Comparison of ENCODE assay signal across 10 cellular contexts in genomic region chr2:25377822-25378421, GRCh38. TPM values are rescaled to one million over a fixed set of nuclear protein-coding genes. Genes with fewer than 3 reads are reported as not detected.
DNase-seq lines count a peak whose midpoint lies in the region; ATAC-seq and TF ChIP-seq lines count a peak whose summit lies in the region.
"Had no signal": no experiment of that assay in that cellular context is flagged by ENCODE, and none has a peak within 500 bp of the region (broad histone marks: within the 10 kb centered on the region; RNA-seq: fewer than 3 reads in every experiment).

No MANE protein-coding gene starts in this region.

- H3K27ac Mint-ChIP-seq in Caco-2 (ENCODE audit: unreplicated experiment): peak overlapping the region; percentile 66
- peak overlapping the region; percentile 64 for H3K27ac Mint-ChIP-seq in osteocyte (ENCODE audit: unreplicated experiment)

- no peak overlapping the region for H2AFZ ChIP-seq in OCI-LY1 (ENCODE audit: low read length)

- intact Hi-C loops in Caco-2 (cut with micrococcal nuclease; ENCODE audit: unreplicated experiment): loop anchor here (1.0 to 10.0 kb wide), 6 partner anchors 16 to 287 kb away; no protein-coding TSS in a partner anchor

- H3K9me3 Mint-ChIP-seq in Caco-2 (ENCODE audit: unreplicated experiment) (no peaks in the 10 kb centered on the region), osteocyte (ENCODE audit: unreplicated experiment) (no peaks in the 10 kb centered on the region)

- TF ChIP-seq CTCF in Caco-2 (IDR thresholded peaks at IDR 0.05; ENCODE audit: insufficient read depth in 1 of 2, low read depth in 1 of 2, low read length in 1 of 2, severe bottlenecking in 1 of 2, unreplicated experiment in 1 of 2) (no peak), OCI-LY1 (IDR thresholded peaks at IDR 0.05; ENCODE audit: low read length) (no peak), osteocyte (IDR thresholded peaks at IDR 0.05) (no peak)

- no peak for ATAC-seq in GM21528 (IDR thresholded peaks at IDR 0.05; ENCODE audit: low FRiP score, unreplicated experiment)

- CTCF ChIA-PET in Caco-2 (lab: Charles Lee): interaction anchor here (2.8 kb wide), 1 partner anchor 16 kb away, joined by 31 read pairs; no protein-coding TSS in a partner anchor

- no peaks in the 10 kb centered on the region for H3K27me3 Mint-ChIP-seq in Caco-2 (ENCODE audit: insufficient read depth, unreplicated experiment)
- H3K27me3 Mint-ChIP-seq in osteocyte (ENCODE audit: unreplicated experiment): no peaks in the 10 kb centered on the region

- H3K27me3 ChIP-seq in Caco-2 (replicated peaks; ENCODE audit: control insufficient read depth, insufficient read depth, low read length) (no peaks in the 10 kb centered on the region), OCI-LY1 (ENCODE audit: insufficient read depth, low read length) (no peaks in the 10 kb centered on the region)

- BruUV-seq in Caco-2 (replicated peaks; lab: Mats Ljungman, UMichigan): no TSS peak

- H3K36me3 Mint-ChIP-seq in Caco-2 (ENCODE audit: insufficient read depth, unreplicated experiment) (peaks cover 10% of the 10 kb centered on the region), osteocyte (ENCODE audit: unreplicated experiment) (no peaks in the 10 kb centered on the region)

- H3F3A ChIP-seq in OCI-LY1 (ENCODE audit: insufficient read depth, low read length): no peaks in the 10 kb centered on the region

- H3K4me3 ChIP-seq in Caco-2 (ENCODE audit: low read depth, low read length) (no peak overlapping the region), OCI-LY1 (ENCODE audit: low read depth, low read length, poor library complexity, severe bottlenecking) (no peak overlapping the region)

- no peaks in the 10 kb centered on the region for H3K9me2 ChIP-seq in OCI-LY1 (ENCODE audit: low read depth, low read length)

- no peaks in the 10 kb centered on the region for H4K20me1 ChIP-seq in OCI-LY1 (ENCODE audit: insufficient read depth, low read length)

- H3K4me2 ChIP-seq in OCI-LY1 (ENCODE audit: low read length): no peak overlapping the region

- H3K79me2 ChIP-seq in OCI-LY1 (ENCODE audit: insufficient read depth, low read length): no peaks in the 10 kb centered on the region

- no peak overlapping the region for H3K9ac ChIP-seq in OCI-LY1 (ENCODE audit: low read length)

- H3K36me3 ChIP-seq in Caco-2 (ENCODE audit: control insufficient read depth, insufficient read depth, low read length) (no peaks in the 10 kb centered on the region), OCI-LY1 (ENCODE audit: insufficient read depth, low read length) (no peaks in the 10 kb centered on the region)

- DNase-seq in Caco-2 (no peak), osteocyte (ENCODE audit: extremely low spot score, unreplicated experiment) (no peak), dedifferentiated amniotic fluid mesenchymal stem cell (ENCODE audit: extremely low spot score) (no peak), NCI-H1105 treated with DMSO at 0.1 percent for 48 hours (lab: John Stamatoyannopoulos, UW) (no peak), NCI-H345 treated with DMSO at 0.1 percent for 48 hours (lab: John Stamatoyannopoulos, UW; ENCODE audit: unreplicated experiment) (no peak)
- DNase-seq: activated gamma-delta T cell treated with Interleukin-2 at 50 U/mL for 16 hours, NCI-H1092 had no signal

- peaks cover 11% of the 10 kb centered on the region for H3K4me1 ChIP-seq in Caco-2
- peaks cover 69% of the 10 kb centered on the region for H3K4me1 ChIP-seq in OCI-LY1 (ENCODE audit: insufficient read depth, low read length, severe bottlenecking)

- H3K9me3 ChIP-seq in Caco-2 (no peaks in the 10 kb centered on the region), OCI-LY1 (ENCODE audit: low read length) (no peaks in the 10 kb centered on the region)

- H3K4me3 Mint-ChIP-seq in Caco-2 (ENCODE audit: unreplicated experiment) (no peak overlapping the region), osteocyte (ENCODE audit: unreplicated experiment) (no peak overlapping the region)

- POLR2A ChIA-PET in Caco-2 (lab: Charles Lee): no interaction called here

- H3K4me1 Mint-ChIP-seq in Caco-2 (ENCODE audit: low read depth, unreplicated experiment) (peaks cover 13% of the 10 kb centered on the region), osteocyte (ENCODE audit: unreplicated experiment) (peaks cover 14% of the 10 kb centered on the region)

- H3K27ac ChIP-seq in OCI-LY1 (ENCODE audit: low read depth, low read length, poor library complexity, severe bottlenecking) (peak overlapping the region; percentile 68), cingulate gyrus (ENCODE audit: low read depth, low read length) (peak overlapping the region; percentile 72)

RNA-seq across cellular contexts. Expression of gene DNMT3A, which starts 36.2 kb away (rescaled TPM):
- total RNA-seq in Caco-2 (2022): 62.1 and 72.2 TPM in 2 replicates
- total RNA-seq in osteocyte: 80.2 and 85.2 TPM in 2 replicates
